Comparison of ENCODE assay signal across 38 cellular contexts in the genomic region with DNA sequence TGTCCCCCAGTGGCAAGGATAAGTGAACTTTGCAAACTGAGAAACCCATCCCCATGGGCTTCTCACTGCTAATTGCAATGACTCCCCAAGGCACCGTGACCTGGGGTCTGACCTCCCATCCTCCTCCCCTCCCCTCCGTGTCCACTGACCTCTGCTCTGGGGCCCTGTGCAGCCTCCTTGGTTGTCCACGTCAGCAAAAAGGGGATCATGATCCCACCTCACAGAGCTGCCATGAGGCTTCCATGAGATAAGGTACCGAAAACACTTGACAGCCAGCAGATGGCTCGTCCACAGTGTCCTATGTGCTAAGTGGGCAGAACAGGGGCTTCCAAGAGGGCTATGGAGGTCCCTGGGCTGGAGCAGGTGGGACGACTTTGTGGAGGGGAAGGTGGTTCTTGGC.
"Had no signal": no experiment of that assay in that cellular context is flagged by ENCODE, and none has a peak within 500 bp of the region (broad histone marks: within the 10 kb centered on the region; RNA-seq: fewer than 3 reads in every experiment).

No MANE protein-coding gene starts in this region.

- H3K27ac Mint-ChIP-seq: activated naive CD4-positive, alpha-beta T cell treated with anti-CD3 and anti-CD28 coated beads for 36 hours; activated naive CD4-positive, alpha-beta T cell treated with anti-CD3 and anti-CD28 coated beads, Interleukin-2, amount 10 ng/mL, durations not matched to agents 7 days and 5 days; activated naive CD4-positive, alpha-beta T cell treated with anti-CD3 and anti-CD28 coated beads, Interleukin-2, amount 50 U/mL, for 24 hours; activated naive CD4-positive, alpha-beta T cell treated with anti-CD3 and anti-CD28 coated beads, Interleukin-2, amount 50 U/mL, for 72 hours; activated naive CD8-positive, alpha-beta T cell; activated naive CD8-positive, alpha-beta T cell treated with anti-CD3 and anti-CD28 coated beads for 36 hours; activated naive CD8-positive, alpha-beta T cell treated with anti-CD3 and anti-CD28 coated beads, Interleukin-2, amount 10 ng/mL, durations not matched to agents 7 days and 5 days; activated naive CD8-positive, alpha-beta T cell treated with anti-CD3 and anti-CD28 coated beads, Interleukin-2, amount 50 U/mL, for 24 hours; activated T-cell treated with anti-CD3 and anti-CD28 coated beads, Interleukin-2, amount 50 U/mL, for 24 hours; activated T-cell treated with anti-CD3 and anti-CD28 coated beads, Interleukin-2, amount 50 U/mL, for 72 hours; activated T-helper 1 cell treated with anti-CD3 and anti-CD28 coated beads, Interleukin-12 subunit alpha, Interleukin-12 subunit beta, Interleukin-2, Interleukin-4 antibody, amounts not matched to agents 30 ng/mL and 10 ng/mL and 1 ng/mL, durations not matched to agents 14 hours and 24 hours and 36 hours; activated T-helper 17 cell treated with anti-CD3 and anti-CD28 coated beads, Interleukin-2, amount 50 U/mL, for 72 hours; activated T-helper 2 cell treated with anti-CD3 and anti-CD28 coated beads, Interferon-gamma antibody, Interleukin-2, Interleukin-4, amounts not matched to agents 10 μg/mL and 5 μg/mL and 100 μg/mL, durations not matched to agents 14 hours and 24 hours and 36 hours had no signal

- H3K27me3 Mint-ChIP-seq: activated naive CD4-positive, alpha-beta T cell treated with anti-CD3 and anti-CD28 coated beads, Interleukin-2, amount 50 U/mL, for 24 hours; activated naive CD8-positive, alpha-beta T cell; activated naive CD8-positive, alpha-beta T cell treated with anti-CD3 and anti-CD28 coated beads for 36 hours; activated naive CD8-positive, alpha-beta T cell treated with anti-CD3 and anti-CD28 coated beads, Interleukin-2, amount 10 ng/mL, durations not matched to agents 7 days and 5 days; activated naive CD8-positive, alpha-beta T cell treated with anti-CD3 and anti-CD28 coated beads, Interleukin-2, amount 50 U/mL, for 24 hours; activated T-cell treated with anti-CD3 and anti-CD28 coated beads, Interleukin-2, amount 50 U/mL, for 24 hours; activated T-helper 17 cell treated with anti-CD3 and anti-CD28 coated beads, Interleukin-2, amount 50 U/mL, for 72 hours; central memory CD8-positive, alpha-beta T cell had no signal

- H3K4me1 ChIP-seq: adrenal gland, ascending aorta, body of pancreas, breast epithelium had no signal

- ATAC-seq: activated naive CD4-positive, alpha-beta T cell treated with anti-CD3 and anti-CD28 coated beads, Interleukin-2, amount 50 U/mL, for 72 hours; activated naive CD8-positive, alpha-beta T cell treated with anti-CD3 and anti-CD28 coated beads, Interleukin-2, amount 50 U/mL, for 24 hours; activated T-cell treated with anti-CD3 and anti-CD28 coated beads, Interleukin-2, amount 50 U/mL, for 4 hours; activated T-cell treated with anti-CD3 and anti-CD28 coated beads, Interleukin-2, amount 50 U/mL, for 72 hours; activated T-helper 17 cell treated with anti-CD3 and anti-CD28 coated beads, Interleukin-2, amount 50 U/mL, for 72 hours; body of pancreas had no signal

- H3K27ac ChIP-seq: adrenal gland, ascending aorta, body of pancreas, brain microvascular endothelial cell, breast epithelium, cardiac muscle cell had no signal

- H3K27me3 ChIP-seq: adrenal gland, ascending aorta, body of pancreas, brain microvascular endothelial cell, breast epithelium, cardiac muscle cell had no signal

- DNase-seq: activated effector memory CD4-positive, alpha-beta T cell treated with anti-CD3 and anti-CD28 coated beads, Interleukin-2, amount 50 U/mL, for 16 hours; activated effector memory CD4-positive, alpha-beta T cell treated with Interleukin-2 at 50 U/mL for 16 hours; activated gamma-delta T cell; activated gamma-delta T cell treated with Interleukin-2 at 50 U/mL for 16 hours; activated naive CD4-positive, alpha-beta T cell; activated naive CD4-positive, alpha-beta T cell treated with anti-CD3 and anti-CD28 coated beads for 36 hours; activated naive CD4-positive, alpha-beta T cell treated with anti-CD3 and anti-CD28 coated beads, Interleukin-2, amount 10 ng/mL, durations not matched to agents 7 days and 5 days; activated naive CD4-positive, alpha-beta T cell treated with anti-CD3 and anti-CD28 coated beads, Interleukin-2, amount 50 U/mL, for 16 hours; activated naive CD4-positive, alpha-beta T cell treated with Interleukin-2 at 50 U/mL for 16 hours; activated naive CD8-positive, alpha-beta T cell treated with anti-CD3 and anti-CD28 coated beads for 36 hours; activated naive CD8-positive, alpha-beta T cell treated with anti-CD3 and anti-CD28 coated beads, Interleukin-2, amount 10 ng/mL, durations not matched to agents 7 days and 5 days; activated naive CD8-positive, alpha-beta T cell treated with anti-CD3 and anti-CD28 coated beads, Interleukin-2, amount 50 U/mL, for 24 hours; activated T-cell treated with anti-CD3 and anti-CD28 coated beads, Interleukin-2, amount 50 U/mL, for 24 hours; activated T-cell treated with anti-CD3 and anti-CD28 coated beads, Interleukin-2, amount 50 U/mL, for 4 hours; activated T-cell treated with anti-CD3 and anti-CD28 coated beads, Interleukin-2, amount 50 U/mL, for 48 hours; activated T-cell treated with anti-CD3 and anti-CD28 coated beads, Interleukin-2, amount 50 U/mL, for 72 hours; adrenal gland; amniotic stem cell; amygdala; anterior cingulate cortex; aorta; body of pancreas; brain microvascular endothelial cell; central memory CD4-positive, alpha-beta T cell; cerebellar nuclear complex had no signal

- H3K4me3 ChIP-seq: adrenal gland, ascending aorta, body of pancreas, breast epithelium, cardiac muscle cell had no signal

- H3K36me3 Mint-ChIP-seq: activated naive CD4-positive, alpha-beta T cell treated with anti-CD3 and anti-CD28 coated beads, Interleukin-2, amount 10 ng/mL, durations not matched to agents 7 days and 5 days; activated naive CD4-positive, alpha-beta T cell treated with anti-CD3 and anti-CD28 coated beads, Interleukin-2, amount 50 U/mL, for 24 hours; activated naive CD4-positive, alpha-beta T cell treated with anti-CD3 and anti-CD28 coated beads, Interleukin-2, amount 50 U/mL, for 72 hours; activated naive CD8-positive, alpha-beta T cell; activated naive CD8-positive, alpha-beta T cell treated with anti-CD3 and anti-CD28 coated beads for 36 hours; activated naive CD8-positive, alpha-beta T cell treated with anti-CD3 and anti-CD28 coated beads, Interleukin-2, amount 10 ng/mL, durations not matched to agents 7 days and 5 days; brain had no signal

- H3K4me3 Mint-ChIP-seq: activated naive CD4-positive, alpha-beta T cell treated with anti-CD3 and anti-CD28 coated beads for 36 hours; activated naive CD4-positive, alpha-beta T cell treated with anti-CD3 and anti-CD28 coated beads, Interleukin-2, amount 10 ng/mL, durations not matched to agents 7 days and 5 days; activated naive CD4-positive, alpha-beta T cell treated with anti-CD3 and anti-CD28 coated beads, Interleukin-2, amount 50 U/mL, for 24 hours; activated naive CD8-positive, alpha-beta T cell; activated naive CD8-positive, alpha-beta T cell treated with anti-CD3 and anti-CD28 coated beads for 36 hours; activated naive CD8-positive, alpha-beta T cell treated with anti-CD3 and anti-CD28 coated beads, Interleukin-2, amount 10 ng/mL, durations not matched to agents 7 days and 5 days; activated naive CD8-positive, alpha-beta T cell treated with anti-CD3 and anti-CD28 coated beads, Interleukin-2, amount 50 U/mL, for 24 hours; activated T-cell treated with anti-CD3 and anti-CD28 coated beads, Interleukin-2, amount 50 U/mL, for 24 hours; activated T-cell treated with anti-CD3 and anti-CD28 coated beads, Interleukin-2, amount 50 U/mL, for 4 hours; activated T-cell treated with anti-CD3 and anti-CD28 coated beads, Interleukin-2, amount 50 U/mL, for 72 hours; activated T-helper 1 cell treated with anti-CD3 and anti-CD28 coated beads, Interleukin-12 subunit alpha, Interleukin-12 subunit beta, Interleukin-2, Interleukin-4 antibody, amounts not matched to agents 30 ng/mL and 10 ng/mL and 1 ng/mL, durations not matched to agents 14 hours and 24 hours and 36 hours; activated T-helper 17 cell treated with anti-CD3 and anti-CD28 coated beads, Interleukin-2, amount 50 U/mL, for 72 hours; central memory CD8-positive, alpha-beta T cell had no signal

- H3K36me3 ChIP-seq: adrenal gland, ascending aorta, brain microvascular endothelial cell, breast epithelium, cardiac muscle cell had no signal

- H3K9me3 ChIP-seq: adrenal gland, ascending aorta, body of pancreas, breast epithelium had no signal

- FAIRE-seq: astrocyte, bronchial epithelial cell had no signal

- H3K9me3 Mint-ChIP-seq: activated naive CD4-positive, alpha-beta T cell treated with anti-CD3 and anti-CD28 coated beads for 36 hours; activated naive CD4-positive, alpha-beta T cell treated with anti-CD3 and anti-CD28 coated beads, Interleukin-2, amount 50 U/mL, for 24 hours; activated naive CD4-positive, alpha-beta T cell treated with anti-CD3 and anti-CD28 coated beads, Interleukin-2, amount 50 U/mL, for 72 hours; activated naive CD8-positive, alpha-beta T cell treated with anti-CD3 and anti-CD28 coated beads for 36 hours; activated naive CD8-positive, alpha-beta T cell treated with anti-CD3 and anti-CD28 coated beads, Interleukin-2, amount 10 ng/mL, durations not matched to agents 7 days and 5 days; activated T-cell treated with anti-CD3 and anti-CD28 coated beads, Interleukin-2, amount 50 U/mL, for 24 hours; activated T-cell treated with anti-CD3 and anti-CD28 coated beads, Interleukin-2, amount 50 U/mL, for 4 hours; activated T-cell treated with anti-CD3 and anti-CD28 coated beads, Interleukin-2, amount 50 U/mL, for 72 hours; activated T-helper 1 cell treated with anti-CD3 and anti-CD28 coated beads, Interleukin-12 subunit alpha, Interleukin-12 subunit beta, Interleukin-2, Interleukin-4 antibody, amounts not matched to agents 30 ng/mL and 10 ng/mL and 1 ng/mL, durations not matched to agents 14 hours and 24 hours and 36 hours; activated T-helper 17 cell treated with anti-CD3 and anti-CD28 coated beads, Interleukin-2, amount 50 U/mL, for 72 hours; activated T-helper 2 cell treated with anti-CD3 and anti-CD28 coated beads, Interferon-gamma antibody, Interleukin-2, Interleukin-4, amounts not matched to agents 10 μg/mL and 5 μg/mL and 100 μg/mL, durations not matched to agents 14 hours and 24 hours and 36 hours; brain; central memory CD8-positive, alpha-beta T cell had no signal
